In the genomic region with DNA sequence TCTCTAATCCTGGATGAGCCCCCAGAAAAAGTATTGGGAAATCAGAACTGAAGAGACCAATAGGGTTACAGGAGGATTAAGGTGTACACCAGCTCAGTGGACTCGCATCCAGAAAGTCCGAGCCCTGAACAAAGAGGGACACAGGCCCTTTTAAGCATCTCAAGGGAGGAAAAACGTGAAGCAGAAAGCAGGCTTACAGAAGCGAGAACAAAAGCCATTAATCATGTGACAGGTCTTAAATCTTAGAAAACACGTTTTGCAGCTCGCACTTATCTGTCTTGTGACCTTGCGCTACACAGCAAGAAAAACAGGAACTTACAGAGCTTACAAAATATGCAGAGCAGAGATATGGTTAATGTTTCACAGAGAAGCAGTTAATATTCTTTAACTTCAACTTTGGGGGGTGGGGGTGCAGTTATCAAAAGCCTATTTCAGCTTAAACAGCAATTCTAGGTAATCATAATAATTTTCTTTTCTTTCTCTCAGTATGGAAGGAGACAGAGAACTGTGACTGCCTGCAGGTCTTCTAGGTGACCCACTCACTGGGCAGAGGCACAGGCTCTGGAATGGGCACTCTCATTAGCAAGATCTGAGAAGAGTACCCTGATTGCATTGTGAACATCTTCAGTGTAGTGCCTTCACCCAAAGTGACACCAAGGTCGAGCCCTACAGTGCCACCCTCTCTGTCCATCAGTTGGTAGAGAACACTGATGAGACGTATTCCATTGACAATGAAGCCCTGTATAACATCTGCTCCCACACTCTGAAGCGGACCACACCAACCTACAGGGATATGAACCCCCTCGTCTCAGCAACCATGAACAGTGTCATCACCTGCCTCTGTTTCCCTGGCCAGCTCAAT, we compare ENCODE assay signal across 1 cellular context.
TF ChIP-seq lines count a peak whose summit lies in the region.

No MANE protein-coding gene starts in this region.

TF ChIP-seq in K562, 482 proteins besides CTCF, POLR2A, EP300 and RAD21 (continued from another document and continues in another):
- TF ChIP-seq HMGXB4 (CRISPR knock-in tag; IDR thresholded peaks at IDR 0.05): no peak
- no peak for TF ChIP-seq BCLAF1 (IDR thresholded peaks at IDR 0.05; ENCODE audit: borderline replicate concordance in 1 of 2, control insufficient read depth in 1 of 2, low read depth in 2 of 2, low read length in 1 of 2)
- TF ChIP-seq, protein P1, sequence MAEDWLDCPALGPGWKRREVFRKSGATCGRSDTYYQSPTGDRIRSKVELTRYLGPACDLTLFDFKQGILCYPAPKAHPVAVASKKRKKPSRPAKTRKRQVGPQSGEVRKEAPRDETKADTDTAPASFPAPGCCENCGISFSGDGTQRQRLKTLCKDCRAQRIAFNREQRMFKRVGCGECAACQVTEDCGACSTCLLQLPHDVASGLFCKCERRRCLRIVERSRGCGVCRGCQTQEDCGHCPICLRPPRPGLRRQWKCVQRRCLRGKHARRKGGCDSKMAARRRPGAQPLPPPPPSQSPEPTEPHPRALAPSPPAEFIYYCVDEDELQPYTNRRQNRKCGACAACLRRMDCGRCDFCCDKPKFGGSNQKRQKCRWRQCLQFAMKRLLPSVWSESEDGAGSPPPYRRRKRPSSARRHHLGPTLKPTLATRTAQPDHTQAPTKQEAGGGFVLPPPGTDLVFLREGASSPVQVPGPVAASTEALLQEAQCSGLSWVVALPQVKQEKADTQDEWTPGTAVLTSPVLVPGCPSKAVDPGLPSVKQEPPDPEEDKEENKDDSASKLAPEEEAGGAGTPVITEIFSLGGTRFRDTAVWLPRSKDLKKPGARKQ (CRISPR knock-in tag; IDR thresholded peaks at IDR 0.05): no peak
- TF ChIP-seq PCBP2 (IDR thresholded peaks at IDR 0.05; ENCODE audit: low read depth, low read length, poor library complexity, severe bottlenecking): no peak
- no peak for TF ChIP-seq MCM5 (IDR thresholded peaks at IDR 0.05; ENCODE audit: low read depth)
- TF ChIP-seq SMAD1 (IDR thresholded peaks at IDR 0.05; ENCODE audit: low read depth, low read length, partially characterized antibody): peak; percentile 8
- TF ChIP-seq, protein P2, sequence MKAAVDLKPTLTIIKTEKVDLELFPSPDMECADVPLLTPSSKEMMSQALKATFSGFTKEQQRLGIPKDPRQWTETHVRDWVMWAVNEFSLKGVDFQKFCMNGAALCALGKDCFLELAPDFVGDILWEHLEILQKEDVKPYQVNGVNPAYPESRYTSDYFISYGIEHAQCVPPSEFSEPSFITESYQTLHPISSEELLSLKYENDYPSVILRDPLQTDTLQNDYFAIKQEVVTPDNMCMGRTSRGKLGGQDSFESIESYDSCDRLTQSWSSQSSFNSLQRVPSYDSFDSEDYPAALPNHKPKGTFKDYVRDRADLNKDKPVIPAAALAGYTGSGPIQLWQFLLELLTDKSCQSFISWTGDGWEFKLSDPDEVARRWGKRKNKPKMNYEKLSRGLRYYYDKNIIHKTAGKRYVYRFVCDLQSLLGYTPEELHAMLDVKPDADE (conservative IDR thresholded peaks at IDR 0.05; ENCODE audit: control insufficient read depth, low read depth, low read length): no peak
- TF ChIP-seq SMARCB1 (IDR thresholded peaks at IDR 0.05; ENCODE audit: insufficient read length, low read depth): no peak
- peak; percentile 99 for TF ChIP-seq TRIM24 (IDR thresholded peaks at IDR 0.05)
- peak; percentile 94 for TF ChIP-seq PML (IDR thresholded peaks at IDR 0.05; ENCODE audit: low read length)
- TF ChIP-seq ESRRB (CRISPR knock-in tag; IDR thresholded peaks at IDR 0.05; ENCODE audit: borderline replicate concordance): no peak
- TF ChIP-seq KLF16 (IDR thresholded peaks at IDR 0.05): peak; percentile 96
- TF ChIP-seq KAT7 (CRISPR knock-in tag; IDR thresholded peaks at IDR 0.05; ENCODE audit: borderline replicate concordance): no peak
- TF ChIP-seq CEBPB (tag; IDR thresholded peaks at IDR 0.05): peak; percentile 93
- TF ChIP-seq ARHGAP35 (IDR thresholded peaks at IDR 0.05; ENCODE audit: partially characterized antibody): no peak
- peak; percentile 75; the same call in 1 of the 2 replicates for TF ChIP-seq HSF4 (CRISPR knock-in tag; IDR thresholded peaks at IDR 0.05; ENCODE audit: borderline replicate concordance)
- no peak for TF ChIP-seq ZNF224 (CRISPR knock-in tag; IDR thresholded peaks at IDR 0.05)
- no peak for TF ChIP-seq COPS2 (conservative IDR thresholded peaks at IDR 0.05)
- no peak for TF ChIP-seq NFXL1 (CRISPR knock-in tag; IDR thresholded peaks at IDR 0.05)
- TF ChIP-seq RBM14 (IDR thresholded peaks at IDR 0.05; ENCODE audit: borderline replicate concordance, insufficient read depth, low read depth, low read length): no peak
- peak; percentile 100 for TF ChIP-seq MEIS2 (IDR thresholded peaks at IDR 0.05; ENCODE audit: partially characterized antibody)
- TF ChIP-seq ELK1 (CRISPR knock-in tag; IDR thresholded peaks at IDR 0.05): no peak
- TF ChIP-seq, protein P3, sequence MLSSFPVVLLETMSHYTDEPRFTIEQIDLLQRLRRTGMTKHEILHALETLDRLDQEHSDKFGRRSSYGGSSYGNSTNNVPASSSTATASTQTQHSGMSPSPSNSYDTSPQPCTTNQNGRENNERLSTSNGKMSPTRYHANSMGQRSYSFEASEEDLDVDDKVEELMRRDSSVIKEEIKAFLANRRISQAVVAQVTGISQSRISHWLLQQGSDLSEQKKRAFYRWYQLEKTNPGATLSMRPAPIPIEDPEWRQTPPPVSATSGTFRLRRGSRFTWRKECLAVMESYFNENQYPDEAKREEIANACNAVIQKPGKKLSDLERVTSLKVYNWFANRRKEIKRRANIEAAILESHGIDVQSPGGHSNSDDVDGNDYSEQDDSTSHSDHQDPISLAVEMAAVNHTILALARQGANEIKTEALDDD (IDR thresholded peaks at IDR 0.05): peak; percentile 72
- peak; percentile 63 for TF ChIP-seq ETV5 (CRISPR knock-in tag; IDR thresholded peaks at IDR 0.05; ENCODE audit: low read depth)
- TF ChIP-seq FIP1L1 (IDR thresholded peaks at IDR 0.05; ENCODE audit: low read depth, low read length, poor library complexity, severe bottlenecking): no peak
- TF ChIP-seq SUPT5H (IDR thresholded peaks at IDR 0.05): no peak
- TF ChIP-seq HOMEZ (CRISPR knock-in tag; IDR thresholded peaks at IDR 0.05): no peak
- TF ChIP-seq REST (CRISPR knock-in tag; IDR thresholded peaks at IDR 0.05; ENCODE audit: low read depth): no peak
- TF ChIP-seq DMBX1 (CRISPR knock-in tag; IDR thresholded peaks at IDR 0.05; ENCODE audit: borderline replicate concordance): peak; percentile 86
- TF ChIP-seq CXXC5 (CRISPR knock-in tag; IDR thresholded peaks at IDR 0.05): peak; percentile 98
- no peak for TF ChIP-seq MAX (CRISPR knock-in tag; IDR thresholded peaks at IDR 0.05)
- no peak for TF ChIP-seq RFX1 (IDR thresholded peaks at IDR 0.05)
- no peak for TF ChIP-seq BRF1 (IDR thresholded peaks at IDR 0.05; ENCODE audit: borderline replicate concordance, extremely low read depth, insufficient read length)
- TF ChIP-seq, protein P4, sequence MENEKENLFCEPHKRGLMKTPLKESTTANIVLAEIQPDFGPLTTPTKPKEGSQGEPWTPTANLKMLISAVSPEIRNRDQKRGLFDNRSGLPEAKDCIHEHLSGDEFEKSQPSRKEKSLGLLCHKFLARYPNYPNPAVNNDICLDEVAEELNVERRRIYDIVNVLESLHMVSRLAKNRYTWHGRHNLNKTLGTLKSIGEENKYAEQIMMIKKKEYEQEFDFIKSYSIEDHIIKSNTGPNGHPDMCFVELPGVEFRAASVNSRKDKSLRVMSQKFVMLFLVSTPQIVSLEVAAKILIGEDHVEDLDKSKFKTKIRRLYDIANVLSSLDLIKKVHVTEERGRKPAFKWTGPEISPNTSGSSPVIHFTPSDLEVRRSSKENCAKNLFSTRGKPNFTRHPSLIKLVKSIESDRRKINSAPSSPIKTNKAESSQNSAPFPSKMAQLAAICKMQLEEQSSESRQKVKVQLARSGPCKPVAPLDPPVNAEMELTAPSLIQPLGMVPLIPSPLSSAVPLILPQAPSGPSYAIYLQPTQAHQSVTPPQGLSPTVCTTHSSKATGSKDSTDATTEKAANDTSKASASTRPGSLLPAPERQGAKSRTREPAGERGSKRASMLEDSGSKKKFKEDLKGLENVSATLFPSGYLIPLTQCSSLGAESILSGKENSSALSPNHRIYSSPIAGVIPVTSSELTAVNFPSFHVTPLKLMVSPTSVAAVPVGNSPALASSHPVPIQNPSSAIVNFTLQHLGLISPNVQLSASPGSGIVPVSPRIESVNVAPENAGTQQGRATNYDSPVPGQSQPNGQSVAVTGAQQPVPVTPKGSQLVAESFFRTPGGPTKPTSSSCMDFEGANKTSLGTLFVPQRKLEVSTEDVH (IDR thresholded peaks at IDR 0.05; ENCODE audit: low read depth, partially characterized antibody): peak; percentile 56
- TF ChIP-seq TCFL5 (CRISPR knock-in tag; conservative IDR thresholded peaks at IDR 0.05): 0 out of 2 replicates have a peak, but pooled peaks have one; percentile 72
- no peak for TF ChIP-seq SPI1 (IDR thresholded peaks at IDR 0.05; ENCODE audit: borderline replicate concordance, low read depth, low read length)
- TF ChIP-seq ZNF766 (CRISPR knock-in tag; conservative IDR thresholded peaks at IDR 0.05): peak; percentile 64
- no peak for TF ChIP-seq MYNN (IDR thresholded peaks at IDR 0.05)
- TF ChIP-seq MYNN (CRISPR knock-in tag; IDR thresholded peaks at IDR 0.05): no peak
- no peak for TF ChIP-seq NFIX (CRISPR knock-in tag; IDR thresholded peaks at IDR 0.05; ENCODE audit: low read depth)
